Comparison of ENCODE assay signal across 8 cellular contexts in the genomic region with DNA sequence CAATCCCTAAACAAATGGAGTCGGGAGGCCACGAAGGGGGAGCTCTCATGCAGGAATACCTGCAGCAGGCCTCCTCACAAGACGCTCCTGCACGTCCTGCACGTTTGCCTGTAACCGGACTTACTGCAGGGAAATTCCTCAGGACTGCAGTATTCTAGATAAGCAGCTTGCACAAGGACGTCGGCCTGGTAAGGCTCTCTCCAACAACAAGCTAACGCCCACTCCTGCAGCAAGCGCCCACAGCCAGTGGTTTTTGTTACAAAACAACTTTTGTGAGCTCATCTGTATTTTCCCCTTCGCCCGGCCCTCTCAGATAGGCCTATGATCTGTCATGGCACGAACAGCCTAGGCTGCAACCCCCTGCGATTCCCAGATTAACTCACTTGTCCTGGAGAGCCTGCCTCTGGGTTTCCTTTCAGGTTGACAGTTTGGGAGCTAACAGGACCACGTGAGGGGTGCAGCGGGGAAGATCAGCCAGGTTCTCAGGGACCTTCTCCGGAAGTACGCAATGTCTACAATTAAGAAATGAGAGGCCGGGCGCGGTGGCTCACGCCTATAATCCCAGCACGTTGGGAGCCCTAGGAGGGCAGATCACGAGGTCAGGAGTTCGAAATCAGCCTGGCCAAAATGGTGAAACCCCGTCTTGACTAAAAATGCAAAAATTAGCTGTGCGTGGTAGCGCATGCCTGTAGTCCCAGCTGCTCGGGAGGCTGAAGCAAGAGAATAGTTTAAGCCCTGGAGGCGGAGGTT. TPM values are rescaled to one million over a fixed set of nuclear protein-coding genes. Genes with fewer than 3 reads are reported as not detected.
DNase-seq lines count a peak whose midpoint lies in the region; ATAC-seq and TF ChIP-seq lines count a peak whose summit lies in the region.

No MANE protein-coding gene starts in this region.

- H2AFZ ChIP-seq in fibroblast of lung (ENCODE audit: low read length) (no peak overlapping the region), neuron (ENCODE audit: low read depth, low read length) (no peak overlapping the region)

- H3K9me3 ChIP-seq in fibroblast of lung (ENCODE audit: control insufficient read depth, insufficient read depth, low read depth, low read length), result no peaks in the 10 kb centered on the region
- no peaks in the 10 kb centered on the region for H3K9me3 ChIP-seq in neuron (ENCODE audit: low read length)

- peak overlapping the region; percentile 100 for H3K27ac ChIP-seq in fibroblast of lung (ENCODE audit: insufficient read depth, low read length)

- H3K9ac ChIP-seq in fibroblast of lung (ENCODE audit: insufficient read depth, low read length), result peak overlapping the region; percentile 100

- H3K4me1 Mint-ChIP-seq in activated T-cell treated with anti-CD3 and anti-CD28 coated beads, Interleukin-2, amount 50 U/mL, for 24 hours (ENCODE audit: low read depth), result peaks cover 36% of the 10 kb centered on the region
- peaks cover 23% of the 10 kb centered on the region for H3K4me1 Mint-ChIP-seq in type B pancreatic cell (ENCODE audit: unreplicated experiment)

- TF ChIP-seq CTCF in fibroblast of lung (conservative IDR thresholded peaks at IDR 0.05 in 1 of 2, IDR thresholded peaks at IDR 0.05 in 1 of 2; ENCODE audit: low read depth in 1 of 2, low read length in 2 of 2), result no peak
- no peak for TF ChIP-seq CTCF in type B pancreatic cell (conservative IDR thresholded peaks at IDR 0.05)

- H3K36me3 ChIP-seq in fibroblast of lung (ENCODE audit: control insufficient read depth, insufficient read depth, low read length), result peaks cover 4% of the 10 kb centered on the region
- peaks cover 8% of the 10 kb centered on the region for H3K36me3 ChIP-seq in neuron (ENCODE audit: insufficient read depth, low read length)

- H3K27me3 Mint-ChIP-seq in activated T-cell treated with anti-CD3 and anti-CD28 coated beads, Interleukin-2, amount 50 U/mL, for 24 hours, result no peaks in the 10 kb centered on the region
- H3K27me3 Mint-ChIP-seq in type B pancreatic cell, result no peaks in the 10 kb centered on the region

- peaks cover 20% of the 10 kb centered on the region for H3K79me2 ChIP-seq in fibroblast of lung (ENCODE audit: control insufficient read depth, insufficient read depth, low read length)

- H3K9me3 Mint-ChIP-seq in activated T-cell treated with anti-CD3 and anti-CD28 coated beads, Interleukin-2, amount 50 U/mL, for 24 hours, result no peaks in the 10 kb centered on the region
- H3K9me3 Mint-ChIP-seq in type B pancreatic cell, result no peaks in the 10 kb centered on the region

- peak overlapping the region; percentile 92 for H3K4me2 ChIP-seq in fibroblast of lung (ENCODE audit: extremely low read depth, insufficient read depth, low read length)

- peak overlapping the region; percentile 90 for H3K4me3 Mint-ChIP-seq in activated T-cell treated with anti-CD3 and anti-CD28 coated beads, Interleukin-2, amount 50 U/mL, for 24 hours
- H3K4me3 Mint-ChIP-seq in type B pancreatic cell, result peak overlapping the region; percentile 98

- no peaks in the 10 kb centered on the region for H4K20me1 ChIP-seq in fibroblast of lung (ENCODE audit: control insufficient read depth, extremely low read depth, insufficient read depth, low read length)

- H3K4me1 ChIP-seq in fibroblast of lung (ENCODE audit: control insufficient read depth, extremely low read depth, insufficient read depth, low read length) (peaks cover 10% of the 10 kb centered on the region), neuron (ENCODE audit: insufficient read depth, low read length) (peaks cover 27% of the 10 kb centered on the region)

- H3K4me3 ChIP-seq in fibroblast of lung (replicated peaks in 1 of 4; ENCODE audit: control extremely low read depth in 1 of 4, insufficient read depth in 1 of 4, low read depth in 3 of 4, low read length in 4 of 4) (peak overlapping the region; percentile 73 to 98 (median 86)), neuron (ENCODE audit: low read length) (peak overlapping the region; percentile 91)

- DNase-seq in Daoy (ENCODE audit: low read depth), result peak; percentile 58
- peak; percentile 75 for DNase-seq in NCI-H226
- peak; percentile 69 for DNase-seq in activated T-cell treated with anti-CD3 and anti-CD28 coated beads, Interleukin-2, amount 50 U/mL, for 24 hours
- peak; percentile 62 to 90 for DNase-seq in fibroblast of lung (ENCODE audit: low read depth in 2 of 2)
- no peak for DNase-seq in type B pancreatic cell (ENCODE audit: extremely low spot score, unreplicated experiment)
- no peak for DNase-seq in SW480 (ENCODE audit: low spot score)

- peaks cover 26% of the 10 kb centered on the region for H3K36me3 Mint-ChIP-seq in activated T-cell treated with anti-CD3 and anti-CD28 coated beads, Interleukin-2, amount 50 U/mL, for 24 hours (ENCODE audit: low read depth)
- no peaks in the 10 kb centered on the region for H3K36me3 Mint-ChIP-seq in type B pancreatic cell

- H3K27ac Mint-ChIP-seq in activated T-cell treated with anti-CD3 and anti-CD28 coated beads, Interleukin-2, amount 50 U/mL, for 24 hours, result peak overlapping the region; percentile 96
- peak overlapping the region; percentile 99 for H3K27ac Mint-ChIP-seq in type B pancreatic cell

- no peaks in the 10 kb centered on the region for H3K27me3 ChIP-seq in fibroblast of lung (ENCODE audit: control insufficient read depth, insufficient read depth, low read length)
- H3K27me3 ChIP-seq in neuron (ENCODE audit: insufficient read depth, low read length), result no peaks in the 10 kb centered on the region

- ATAC-seq in GM18520 (IDR thresholded peaks at IDR 0.05; ENCODE audit: unreplicated experiment), result no peak

RNA-seq across cellular contexts. Expression of a gene that starts 0.9 kb away (rescaled TPM):
- 31.3 and 38.3 TPM in 2 replicates for total RNA-seq in Daoy (2014; rRNA removed; shearing (Covaris generic))
- 74.3 and 77.3 TPM in 2 replicates for total RNA-seq in fibroblast of lung
- polyA plus RNA-seq in fibroblast of lung, result 4.6 and 7.1 TPM in 2 replicates
- polyA plus RNA-seq in fibroblast of lung (2012), result 18.3 and 20.8 TPM in 2 replicates
- polyA minus RNA-seq in fibroblast of lung (ENCODE audit: low replicate concordance), result 3.3 and 11.5 TPM in 2 replicates
- total RNA-seq in type B pancreatic cell (ENCODE audit: low replicate concordance), result 73.6 and 114 TPM in 2 replicates

RNA-seq across cellular contexts. Expression of a gene that starts 14.4 kb away (rescaled TPM):
- 1.8 TPM in 1 of 2 replicates, not detected in the other for total RNA-seq in Daoy (2014; rRNA removed; shearing (Covaris generic))
- total RNA-seq in fibroblast of lung, result 0.50 and 0.77 TPM in 2 replicates
- 1.6 and 2.0 TPM in 2 replicates for polyA plus RNA-seq in fibroblast of lung
- polyA plus RNA-seq in fibroblast of lung (2012), result 6.1 and 6.2 TPM in 2 replicates
- 2.5 and 4.7 TPM in 2 replicates for polyA minus RNA-seq in fibroblast of lung (ENCODE audit: low replicate concordance)
- 8.9 and 9.3 TPM in 2 replicates for total RNA-seq in type B pancreatic cell (ENCODE audit: low replicate concordance)

RNA-seq across cellular contexts. Expression of a gene that starts 17.6 kb away (rescaled TPM):
- 0.17 TPM in 1 of 2 replicates, not detected in the other for total RNA-seq in Daoy (2014; rRNA removed; shearing (Covaris generic))
- total RNA-seq in fibroblast of lung (4.6 and 9.8 TPM in 2 replicates), type B pancreatic cell (ENCODE audit: low replicate concordance) (2.2 and 6.8 TPM in 2 replicates)
- polyA plus RNA-seq in fibroblast of lung, result 0.82 and 0.89 TPM in 2 replicates
- polyA plus RNA-seq in fibroblast of lung (2012), result 3.8 and 4.0 TPM in 2 replicates
- polyA minus RNA-seq in fibroblast of lung (ENCODE audit: low replicate concordance), result not detected in 2 replicates

RNA-seq across cellular contexts. Expression of a gene that starts 39.7 kb away (rescaled TPM):
- total RNA-seq in Daoy (2014; rRNA removed; shearing (Covaris generic)), result 67.3 and 71.3 TPM in 2 replicates
- total RNA-seq in fibroblast of lung, result 65.1 and 72.7 TPM in 2 replicates
- 127 and 135 TPM in 2 replicates for polyA plus RNA-seq in fibroblast of lung
- 125 and 138 TPM in 2 replicates for polyA plus RNA-seq in fibroblast of lung (2012)
- 75.1 and 86.7 TPM in 2 replicates for polyA minus RNA-seq in fibroblast of lung (ENCODE audit: low replicate concordance)
- 117 and 126 TPM in 2 replicates for total RNA-seq in type B pancreatic cell (ENCODE audit: low replicate concordance)

RNA-seq across cellular contexts. Expression of a gene that starts 44.4 kb away (rescaled TPM):
- 9.9 and 17.0 TPM in 2 replicates for total RNA-seq in Daoy (2014; rRNA removed; shearing (Covaris generic))
- total RNA-seq in fibroblast of lung, result 6.7 and 9.7 TPM in 2 replicates
- 2.5 and 4.3 TPM in 2 replicates for polyA plus RNA-seq in fibroblast of lung
- polyA plus RNA-seq in fibroblast of lung (2012), result 28.3 and 39.6 TPM in 2 replicates
- polyA minus RNA-seq in fibroblast of lung (ENCODE audit: low replicate concordance), result 9.1 and 13.0 TPM in 2 replicates
- total RNA-seq in type B pancreatic cell (ENCODE audit: low replicate concordance), result 21.8 and 26.5 TPM in 2 replicates

Comparison
In these comparisons a context has a peak if more than half of its experiments do, and no peak if none do; other contexts are left out.
1. DNase-seq: peak in Daoy (single experiment), NCI-H226 (single experiment), activated T-cell treated with anti-CD3 and anti-CD28 coated beads, Interleukin-2, amount 50 U/mL, for 24 hours (single experiment) and fibroblast of lung (2 of 2); none in type B pancreatic cell (single experiment) and SW480 (single experiment).